ENCODE assay signal across 1 cellular context in the genomic region with DNA sequence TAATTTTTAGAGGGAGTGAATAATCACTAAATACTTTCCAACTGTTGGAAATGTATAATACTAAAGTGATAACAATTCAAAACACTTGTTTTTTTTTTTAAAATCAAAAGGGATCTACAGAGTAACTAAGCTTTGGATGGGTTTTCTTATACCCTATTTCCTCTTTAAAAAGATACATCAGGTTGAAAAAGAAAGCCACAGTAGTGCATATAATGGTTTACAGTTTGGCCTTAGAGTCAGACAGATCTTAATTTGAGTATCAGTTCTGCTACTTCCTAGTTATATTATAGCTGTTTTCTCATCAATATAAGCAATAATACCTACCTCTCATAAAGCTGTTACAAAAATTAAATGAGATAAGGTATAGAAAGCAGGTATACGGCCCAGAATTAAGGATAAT.
TF ChIP-seq lines count a peak whose summit lies in the region.

No MANE protein-coding gene starts in this region.

TF ChIP-seq in GM12878, 131 proteins besides CTCF, POLR2A, EP300 and RAD21:
- TF ChIP-seq SKIL (IDR thresholded peaks at IDR 0.05; ENCODE audit: low read depth, poor library complexity, severe bottlenecking), result no peak
- no peak for TF ChIP-seq PKNOX1 (IDR thresholded peaks at IDR 0.05)
- no peak for TF ChIP-seq IRF4 (IDR thresholded peaks at IDR 0.05; ENCODE audit: low read depth, low read length)
- TF ChIP-seq MEF2A (IDR thresholded peaks at IDR 0.05; ENCODE audit: insufficient read depth, low read depth, low read length), result no peak
- no peak for TF ChIP-seq BCL3 (IDR thresholded peaks at IDR 0.05; ENCODE audit: borderline replicate concordance, insufficient read depth, low read depth, low read length, poor library complexity, severe bottlenecking)
- no peak for TF ChIP-seq NR2F1 (conservative IDR thresholded peaks at IDR 0.05)
- TF ChIP-seq SREBF2 (IDR thresholded peaks at IDR 0.05; ENCODE audit: low read length), result no peak
- TF ChIP-seq, protein P1, sequence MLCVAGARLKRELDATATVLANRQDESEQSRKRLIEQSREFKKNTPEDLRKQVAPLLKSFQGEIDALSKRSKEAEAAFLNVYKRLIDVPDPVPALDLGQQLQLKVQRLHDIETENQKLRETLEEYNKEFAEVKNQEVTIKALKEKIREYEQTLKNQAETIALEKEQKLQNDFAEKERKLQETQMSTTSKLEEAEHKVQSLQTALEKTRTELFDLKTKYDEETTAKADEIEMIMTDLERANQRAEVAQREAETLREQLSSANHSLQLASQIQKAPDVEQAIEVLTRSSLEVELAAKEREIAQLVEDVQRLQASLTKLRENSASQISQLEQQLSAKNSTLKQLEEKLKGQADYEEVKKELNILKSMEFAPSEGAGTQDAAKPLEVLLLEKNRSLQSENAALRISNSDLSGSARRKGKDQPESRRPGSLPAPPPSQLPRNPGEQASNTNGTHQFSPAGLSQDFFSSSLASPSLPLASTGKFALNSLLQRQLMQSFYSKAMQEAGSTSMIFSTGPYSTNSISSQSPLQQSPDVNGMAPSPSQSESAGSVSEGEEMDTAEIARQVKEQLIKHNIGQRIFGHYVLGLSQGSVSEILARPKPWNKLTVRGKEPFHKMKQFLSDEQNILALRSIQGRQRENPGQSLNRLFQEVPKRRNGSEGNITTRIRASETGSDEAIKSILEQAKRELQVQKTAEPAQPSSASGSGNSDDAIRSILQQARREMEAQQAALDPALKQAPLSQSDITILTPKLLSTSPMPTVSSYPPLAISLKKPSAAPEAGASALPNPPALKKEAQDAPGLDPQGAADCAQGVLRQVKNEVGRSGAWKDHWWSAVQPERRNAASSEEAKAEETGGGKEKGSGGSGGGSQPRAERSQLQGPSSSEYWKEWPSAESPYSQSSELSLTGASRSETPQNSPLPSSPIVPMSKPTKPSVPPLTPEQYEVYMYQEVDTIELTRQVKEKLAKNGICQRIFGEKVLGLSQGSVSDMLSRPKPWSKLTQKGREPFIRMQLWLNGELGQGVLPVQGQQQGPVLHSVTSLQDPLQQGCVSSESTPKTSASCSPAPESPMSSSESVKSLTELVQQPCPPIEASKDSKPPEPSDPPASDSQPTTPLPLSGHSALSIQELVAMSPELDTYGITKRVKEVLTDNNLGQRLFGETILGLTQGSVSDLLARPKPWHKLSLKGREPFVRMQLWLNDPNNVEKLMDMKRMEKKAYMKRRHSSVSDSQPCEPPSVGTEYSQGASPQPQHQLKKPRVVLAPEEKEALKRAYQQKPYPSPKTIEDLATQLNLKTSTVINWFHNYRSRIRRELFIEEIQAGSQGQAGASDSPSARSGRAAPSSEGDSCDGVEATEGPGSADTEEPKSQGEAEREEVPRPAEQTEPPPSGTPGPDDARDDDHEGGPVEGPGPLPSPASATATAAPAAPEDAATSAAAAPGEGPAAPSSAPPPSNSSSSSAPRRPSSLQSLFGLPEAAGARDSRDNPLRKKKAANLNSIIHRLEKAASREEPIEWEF (IDR thresholded peaks at IDR 0.05; ENCODE audit: insufficient replicate concordance, low read depth, low read length), result no peak
- TF ChIP-seq, protein P2, sequence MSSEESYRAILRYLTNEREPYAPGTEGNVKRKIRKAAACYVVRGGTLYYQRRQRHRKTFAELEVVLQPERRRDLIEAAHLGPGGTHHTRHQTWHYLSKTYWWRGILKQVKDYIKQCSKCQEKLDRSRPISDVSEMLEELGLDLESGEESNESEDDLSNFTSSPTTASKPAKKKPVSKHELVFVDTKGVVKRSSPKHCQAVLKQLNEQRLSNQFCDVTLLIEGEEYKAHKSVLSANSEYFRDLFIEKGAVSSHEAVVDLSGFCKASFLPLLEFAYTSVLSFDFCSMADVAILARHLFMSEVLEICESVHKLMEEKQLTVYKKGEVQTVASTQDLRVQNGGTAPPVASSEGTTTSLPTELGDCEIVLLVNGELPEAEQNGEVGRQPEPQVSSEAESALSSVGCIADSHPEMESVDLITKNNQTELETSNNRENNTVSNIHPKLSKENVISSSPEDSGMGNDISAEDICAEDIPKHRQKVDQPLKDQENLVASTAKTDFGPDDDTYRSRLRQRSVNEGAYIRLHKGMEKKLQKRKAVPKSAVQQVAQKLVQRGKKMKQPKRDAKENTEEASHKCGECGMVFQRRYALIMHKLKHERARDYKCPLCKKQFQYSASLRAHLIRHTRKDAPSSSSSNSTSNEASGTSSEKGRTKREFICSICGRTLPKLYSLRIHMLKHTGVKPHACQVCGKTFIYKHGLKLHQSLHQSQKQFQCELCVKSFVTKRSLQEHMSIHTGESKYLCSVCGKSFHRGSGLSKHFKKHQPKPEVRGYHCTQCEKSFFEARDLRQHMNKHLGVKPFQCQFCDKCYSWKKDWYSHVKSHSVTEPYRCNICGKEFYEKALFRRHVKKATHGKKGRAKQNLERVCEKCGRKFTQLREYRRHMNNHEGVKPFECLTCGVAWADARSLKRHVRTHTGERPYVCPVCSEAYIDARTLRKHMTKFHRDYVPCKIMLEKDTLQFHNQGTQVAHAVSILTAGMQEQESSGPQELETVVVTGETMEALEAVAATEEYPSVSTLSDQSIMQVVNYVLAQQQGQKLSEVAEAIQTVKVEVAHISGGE (CRISPR knock-in tag; IDR thresholded peaks at IDR 0.05), result no peak
- no peak for TF ChIP-seq BCL11A (IDR thresholded peaks at IDR 0.05; ENCODE audit: low read depth, low read length)
- TF ChIP-seq RAD51 (IDR thresholded peaks at IDR 0.05), result no peak
- no peak for TF ChIP-seq BACH1 (IDR thresholded peaks at IDR 0.05; ENCODE audit: borderline replicate concordance)
- TF ChIP-seq, protein P3, sequence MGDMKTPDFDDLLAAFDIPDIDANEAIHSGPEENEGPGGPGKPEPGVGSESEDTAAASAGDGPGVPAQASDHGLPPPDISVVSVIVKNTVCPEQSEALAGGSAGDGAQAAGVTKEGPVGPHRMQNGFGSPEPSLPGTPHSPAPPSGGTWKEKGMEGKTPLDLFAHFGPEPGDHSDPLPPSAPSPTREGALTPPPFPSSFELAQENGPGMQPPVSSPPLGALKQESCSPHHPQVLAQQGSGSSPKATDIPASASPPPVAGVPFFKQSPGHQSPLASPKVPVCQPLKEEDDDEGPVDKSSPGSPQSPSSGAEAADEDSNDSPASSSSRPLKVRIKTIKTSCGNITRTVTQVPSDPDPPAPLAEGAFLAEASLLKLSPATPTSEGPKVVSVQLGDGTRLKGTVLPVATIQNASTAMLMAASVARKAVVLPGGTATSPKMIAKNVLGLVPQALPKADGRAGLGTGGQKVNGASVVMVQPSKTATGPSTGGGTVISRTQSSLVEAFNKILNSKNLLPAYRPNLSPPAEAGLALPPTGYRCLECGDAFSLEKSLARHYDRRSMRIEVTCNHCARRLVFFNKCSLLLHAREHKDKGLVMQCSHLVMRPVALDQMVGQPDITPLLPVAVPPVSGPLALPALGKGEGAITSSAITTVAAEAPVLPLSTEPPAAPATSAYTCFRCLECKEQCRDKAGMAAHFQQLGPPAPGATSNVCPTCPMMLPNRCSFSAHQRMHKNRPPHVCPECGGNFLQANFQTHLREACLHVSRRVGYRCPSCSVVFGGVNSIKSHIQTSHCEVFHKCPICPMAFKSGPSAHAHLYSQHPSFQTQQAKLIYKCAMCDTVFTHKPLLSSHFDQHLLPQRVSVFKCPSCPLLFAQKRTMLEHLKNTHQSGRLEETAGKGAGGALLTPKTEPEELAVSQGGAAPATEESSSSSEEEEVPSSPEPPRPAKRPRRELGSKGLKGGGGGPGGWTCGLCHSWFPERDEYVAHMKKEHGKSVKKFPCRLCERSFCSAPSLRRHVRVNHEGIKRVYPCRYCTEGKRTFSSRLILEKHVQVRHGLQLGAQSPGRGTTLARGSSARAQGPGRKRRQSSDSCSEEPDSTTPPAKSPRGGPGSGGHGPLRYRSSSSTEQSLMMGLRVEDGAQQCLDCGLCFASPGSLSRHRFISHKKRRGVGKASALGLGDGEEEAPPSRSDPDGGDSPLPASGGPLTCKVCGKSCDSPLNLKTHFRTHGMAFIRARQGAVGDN (IDR thresholded peaks at IDR 0.05), result no peak
- TF ChIP-seq TCF3 (IDR thresholded peaks at IDR 0.05; ENCODE audit: borderline replicate concordance, insufficient read depth, low read depth, low read length), result no peak
- TF ChIP-seq HDAC6 (IDR thresholded peaks at IDR 0.05; ENCODE audit: unreplicated experiment), result no peak
- no peak for TF ChIP-seq SMAD1 (IDR thresholded peaks at IDR 0.05; ENCODE audit: low read depth, partially characterized antibody)
